ENCODE assay signal across 13 cellular contexts in genomic region chr21:35086357-35086756, GRCh38. TPM values are rescaled to one million over a fixed set of nuclear protein-coding genes. Genes with fewer than 3 reads are reported as not detected.
DNase-seq lines count a peak whose midpoint lies in the region; ATAC-seq and TF ChIP-seq lines count a peak whose summit lies in the region.
"Had no signal": no experiment of that assay in that cellular context is flagged by ENCODE, and none has a peak within 500 bp of the region (broad histone marks: within the 10 kb centered on the region; RNA-seq: fewer than 3 reads in every experiment).

No MANE protein-coding gene starts in this region.

- H3K27ac ChIP-seq in Karpas-422 (ENCODE audit: low read length): no peak overlapping the region
- H3K27ac ChIP-seq: cardiac muscle cell had no signal

- no peaks in the 10 kb centered on the region for H3K36me3 ChIP-seq in Karpas-422 (ENCODE audit: insufficient read depth, low read length)
- H3K36me3 ChIP-seq: cardiac muscle cell had no signal

- H3K9ac ChIP-seq in Karpas-422 (ENCODE audit: low read length): no peak overlapping the region

- H3K4me3 Mint-ChIP-seq in naive thymus-derived CD8-positive, alpha-beta T cell: no peak overlapping the region
- H3K4me3 Mint-ChIP-seq: activated CD4-positive, alpha-beta T cell treated with anti-CD3 and anti-CD28 coated beads, Interleukin-2, amount 10 ng/mL, durations not matched to agents 7 days and 5 days had no signal

- no peak overlapping the region for H3K27ac Mint-ChIP-seq in naive thymus-derived CD8-positive, alpha-beta T cell
- H3K27ac Mint-ChIP-seq: activated CD4-positive, alpha-beta T cell treated with anti-CD3 and anti-CD28 coated beads, Interleukin-2, amount 10 ng/mL, durations not matched to agents 7 days and 5 days had no signal

- H2AFZ ChIP-seq in Karpas-422 (ENCODE audit: low read length): no peak overlapping the region

- POLR2A ChIA-PET in naive thymus-derived CD8-positive, alpha-beta T cell (lab: Charles Lee): interaction anchor here (0.7 kb wide), 1 partner anchor 10 kb away, joined by 4 read pairs; no protein-coding TSS in a partner anchor

- TF ChIP-seq CTCF in foreskin fibroblast (IDR thresholded peaks at IDR 0.05; ENCODE audit: low read depth, low read length): no peak

- H3K79me2 ChIP-seq in Karpas-422 (ENCODE audit: low read length): no peaks in the 10 kb centered on the region

- ATAC-seq in naive thymus-derived CD8-positive, alpha-beta T cell: no peak
- ATAC-seq: GM12878 had no signal

- H3K27me3 Mint-ChIP-seq in naive thymus-derived CD8-positive, alpha-beta T cell: no peaks in the 10 kb centered on the region
- H3K27me3 Mint-ChIP-seq: activated CD4-positive, alpha-beta T cell treated with anti-CD3 and anti-CD28 coated beads, Interleukin-2, amount 10 ng/mL, durations not matched to agents 7 days and 5 days had no signal

- H3K4me1 ChIP-seq in Karpas-422 (ENCODE audit: low read length): peaks cover 3% of the 10 kb centered on the region; the same call in 1 of the 2 replicates

- H3K36me3 Mint-ChIP-seq in naive thymus-derived CD8-positive, alpha-beta T cell: peaks cover 0 to 2% (median 0%) of the 10 kb centered on the region in 3 donors

- intact Hi-C loops in cardiac septum (cut with DNase I): no loop called here

- no peaks in the 10 kb centered on the region for H3K9me2 ChIP-seq in Karpas-422 (replicated peaks; ENCODE audit: insufficient read depth, low read length)

- no peaks in the 10 kb centered on the region for H3K9me3 ChIP-seq in Karpas-422 (ENCODE audit: low read length)

- DNase-seq in A172 (ENCODE audit: low spot score) (peak; percentile 68), HPDE6-E6E7 (ENCODE audit: extremely low spot score) (peak; percentile 68), amniotic epithelial cell (ENCODE audit: low read depth) (peak; percentile 29), foreskin fibroblast (peak; percentile 41 to 72), Karpas-422 (no peak), GDM1 (lab: John Stamatoyannopoulos, UW) (no peak), cardiac septum (ENCODE audit: low spot score) (no peak)
- DNase-seq in naive thymus-derived CD8-positive, alpha-beta T cell: no peak
- DNase-seq: activated CD4-positive, alpha-beta T cell treated with anti-CD3 and anti-CD28 coated beads, Interleukin-2, amount 10 ng/mL, durations not matched to agents 7 days and 5 days; activated effector memory CD4-positive, alpha-beta T cell treated with anti-CD3 and anti-CD28 coated beads, Interleukin-2, amount 50 U/mL, for 16 hours; midbrain had no signal

- H3K27me3 ChIP-seq in Karpas-422 (ENCODE audit: low read length): no peaks in the 10 kb centered on the region

- H3K9me3 Mint-ChIP-seq in naive thymus-derived CD8-positive, alpha-beta T cell: peaks cover 0 to 9% (median 0%) of the 10 kb centered on the region in 9 donors

- H4K20me1 ChIP-seq in Karpas-422 (ENCODE audit: insufficient read depth, low read depth, low read length): no peaks in the 10 kb centered on the region

- H3K4me2 ChIP-seq in Karpas-422 (ENCODE audit: low read depth, low read length, poor library complexity, severe bottlenecking): no peak overlapping the region

- H3K4me3 ChIP-seq in foreskin fibroblast (ENCODE audit: low read depth in 1 of 2, low read length in 2 of 2): no peak overlapping the region
- no peak overlapping the region for H3K4me3 ChIP-seq in Karpas-422 (ENCODE audit: low read length)
- H3K4me3 ChIP-seq: cardiac muscle cell, GM12878 had no signal

- peaks cover 0 to 2% (median 0%) of the 10 kb centered on the region in 4 donors for H3K4me1 Mint-ChIP-seq in naive thymus-derived CD8-positive, alpha-beta T cell

RNA-seq across cellular contexts. Expression of gene RUNX1, which starts 37.3 kb away (rescaled TPM):
- 38.2 and 48.1 TPM in 2 replicates for total RNA-seq in A172 (2014; rRNA removed; shearing (Covaris generic))
- 10 to 100 TPM; 67.1 to 69.0 TPM for total RNA-seq in naive thymus-derived CD8-positive, alpha-beta T cell
- 10 to 100 TPM; 13.1 to 22.6 (median 15.1) TPM for polyA plus RNA-seq in naive thymus-derived CD8-positive, alpha-beta T cell
- total RNA-seq in Karpas-422 (2014; rRNA removed; shearing (Covaris generic); ENCODE audit: low replicate concordance): 19.2 and 20.5 TPM in 2 replicates
- 21.6 TPM for total RNA-seq in cardiac septum
- polyA plus RNA-seq: cardiac muscle cell had no signal

Comparison
In these comparisons a context has a peak if more than half of its experiments do, and no peak if none do; other contexts are left out.
1. DNase-seq: peak in A172 (single experiment), HPDE6-E6E7 (single experiment), amniotic epithelial cell (single experiment) and foreskin fibroblast (2 of 2); none in naive thymus-derived CD8-positive, alpha-beta T cell (0 of 10), Karpas-422 (single experiment), GDM1 (single experiment) and cardiac septum (single experiment).